ENCODE assay signal across 1 cellular context in the genomic region with DNA sequence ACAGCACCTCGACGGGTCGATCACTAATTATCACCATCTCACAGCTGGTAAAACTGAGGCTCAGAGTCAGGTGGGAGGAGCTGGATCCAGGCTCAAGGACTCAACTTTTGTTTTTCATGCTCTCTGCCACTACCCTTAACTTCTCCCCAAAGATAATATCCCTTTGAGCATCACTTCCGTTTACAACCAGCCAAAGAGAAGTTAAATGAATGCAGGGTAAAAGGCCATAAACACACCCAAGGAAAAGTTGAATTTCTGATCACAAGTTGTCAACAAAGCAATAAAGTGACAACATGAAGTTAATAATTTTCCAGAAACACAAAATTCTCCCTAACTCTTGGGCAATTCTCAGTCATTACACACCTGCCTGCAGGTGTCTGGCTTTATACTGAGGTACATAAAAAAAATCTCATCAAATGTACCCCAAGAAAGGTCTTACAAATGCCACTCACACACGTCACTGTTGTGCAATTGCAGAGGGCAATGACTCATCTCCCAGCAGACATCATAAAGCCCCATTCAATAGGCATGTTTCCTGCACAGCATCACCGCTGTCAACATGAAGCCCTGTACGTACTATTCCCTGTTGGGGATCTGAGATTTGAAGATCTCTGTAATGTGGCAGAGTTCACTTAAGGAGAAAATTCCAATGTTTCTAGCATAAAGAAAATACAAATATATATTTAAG.
TF ChIP-seq lines count a peak whose summit lies in the region.

No MANE protein-coding gene starts in this region.

TF ChIP-seq in K562, 482 proteins besides CTCF, POLR2A, EP300 and RAD21:
- TF ChIP-seq HDAC1 (IDR thresholded peaks at IDR 0.05) = no peak
- 0 out of 2 replicates have a peak, but pooled peaks have one; percentile 22 for TF ChIP-seq ATF3 (IDR thresholded peaks at IDR 0.05)
- no peak for TF ChIP-seq ATF3 (CRISPR knock-in tag; conservative IDR thresholded peaks at IDR 0.05)
- TF ChIP-seq FOSL1 (tag; conservative IDR thresholded peaks at IDR 0.05) = peak; percentile 26; the same call in 1 of the 2 replicates
